14 cellular contexts compared by ENCODE assay signal in the genomic region with DNA sequence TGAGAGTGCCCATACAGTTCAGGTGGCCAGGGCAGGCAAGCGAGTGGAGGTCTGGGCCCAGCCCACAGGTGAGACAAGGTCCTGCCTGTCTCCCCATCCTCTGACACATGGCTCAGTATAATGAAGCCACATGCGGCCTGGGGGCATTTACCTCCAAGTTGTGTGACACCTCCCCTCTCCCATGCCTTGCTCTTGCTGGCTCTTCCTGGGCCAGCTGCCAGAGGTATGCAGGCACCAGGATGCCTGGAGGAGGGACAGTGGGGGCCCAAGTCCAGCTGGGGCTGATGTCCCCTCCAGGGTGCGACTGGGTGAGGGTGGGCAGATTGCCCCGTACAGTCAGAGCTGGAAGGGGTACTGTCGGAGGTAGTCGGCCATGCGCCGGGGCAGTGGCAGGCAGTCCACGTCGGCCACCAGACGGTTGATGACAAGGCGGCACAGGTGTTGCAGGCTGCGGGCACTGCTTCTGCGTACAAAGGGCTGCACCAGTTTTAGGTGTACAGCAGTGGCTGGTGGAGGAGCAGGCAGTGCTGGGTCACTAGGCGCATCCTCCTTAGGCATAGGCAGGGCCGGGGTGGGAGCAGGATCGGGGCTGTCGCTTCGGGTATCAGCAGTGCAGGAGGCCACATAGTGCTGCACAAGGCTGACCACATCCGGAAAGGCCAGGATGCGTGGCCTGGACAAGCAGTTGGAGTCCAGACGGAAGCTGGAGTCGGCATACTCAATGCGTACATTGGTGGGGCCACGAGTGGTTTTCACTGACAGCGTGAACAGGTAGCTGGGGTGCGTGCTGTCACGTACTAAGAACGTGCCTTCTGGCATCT. TPM values are rescaled to one million over a fixed set of nuclear protein-coding genes. Genes with fewer than 3 reads are reported as not detected.
A peak's percentile ranks its signal among the peaks of the same experiment; 100 is the strongest.
DNase-seq lines count a peak whose midpoint lies in the region; ATAC-seq and TF ChIP-seq lines count a peak whose summit lies in the region.
"Had no signal": no experiment of that assay in that cellular context is flagged by ENCODE, and none has a peak within 500 bp of the region (broad histone marks: within the 10 kb centered on the region; RNA-seq: fewer than 3 reads in every experiment).

No MANE protein-coding gene starts in this region.

- H3K36me3 Mint-ChIP-seq in CD8-positive, alpha-beta T cell: peaks cover 76% of the 10 kb centered on the region
- peaks cover 75% of the 10 kb centered on the region for H3K36me3 Mint-ChIP-seq in T-cell

- intact Hi-C loops in CD8-positive, alpha-beta T cell (cut with DNase I, micrococcal nuclease): no loop called here
- intact Hi-C loops in colonic mucosa (cut with DNase I): no loop called here
- intact Hi-C loops in psoas muscle (cut with DNase I): no loop called here
- intact Hi-C loops in aorta (cut with DNase I): no loop called here

- peak overlapping the region; percentile 89 for H3K4me3 ChIP-seq in CD8-positive, alpha-beta T cell (ENCODE audit: low read depth, low read length)
- H3K4me3 ChIP-seq in colonic mucosa (peak overlapping the region; percentile 2), psoas muscle (peak overlapping the region; percentile 89), aorta (ENCODE audit: low read length in 2 of 2) (no peak overlapping the region)
- H3K4me3 ChIP-seq: coronary artery had no signal

- CTCF ChIA-PET in CD8-positive, alpha-beta T cell (lab: Charles Lee): interaction anchor here (0.9 to 26.5 kb wide), 5 partner anchors 8 to 65 kb away, joined by 3 to 968 read pairs (median 5); a partner anchor contains a TSS
- CTCF ChIA-PET in T-cell (lab: Charles Lee): interaction anchor here (0.8 to 3.5 kb wide), 2 partner anchors 16 to 35 kb away, joined by 3 to 13 read pairs; no protein-coding TSS in a partner anchor

- in situ Hi-C loops in G401 (cut with HindIII; ENCODE audit: low sequenced_read_pairs): loop anchor here (25.0 kb wide), 1 partner anchor 780 kb away; a partner anchor contains a TSS

- H3K27me3 ChIP-seq in CD8-positive, alpha-beta T cell (ENCODE audit: insufficient read depth, low read length): no peaks in the 10 kb centered on the region
- H3K27me3 ChIP-seq in colonic mucosa (no peaks in the 10 kb centered on the region), psoas muscle (ENCODE audit: insufficient read depth in 3 of 3, low read length in 2 of 3) (no peaks in the 10 kb centered on the region), aorta (ENCODE audit: control insufficient read depth in 1 of 2, insufficient read depth in 2 of 2, low read length in 1 of 2) (no peaks in the 10 kb centered on the region)
- H3K27me3 ChIP-seq: neutrophil had no signal

- 50 to 71% (median 63%) methylated on average over 29 of the region's 29 CpGs for WGBS in psoas muscle, 3 donors
- 84 to 85% methylated on average over 29 of the region's 29 CpGs for WGBS in aorta, 2 donors

- peak overlapping the region; percentile 92 for H3K27ac Mint-ChIP-seq in CD8-positive, alpha-beta T cell
- H3K27ac Mint-ChIP-seq in T-cell: peak overlapping the region; percentile 99 to 100

- ATAC-seq in CD8-positive, alpha-beta T cell: no peak
- ATAC-seq in T-cell (replicated peaks in 1 of 4) (no peak), psoas muscle (no peak), aorta (ENCODE audit: low FRiP score) (no peak)
- ATAC-seq: Panc1 had no signal

- H3K4me1 ChIP-seq in CD8-positive, alpha-beta T cell (ENCODE audit: insufficient read depth, low read length): peaks cover 66% of the 10 kb centered on the region
- peaks cover 22% of the 10 kb centered on the region for H3K4me1 ChIP-seq in colonic mucosa
- H3K4me1 ChIP-seq in psoas muscle: peaks cover 81% of the 10 kb centered on the region
- H3K4me1 ChIP-seq in aorta (ENCODE audit: control insufficient read depth in 1 of 2, insufficient read depth in 2 of 2, low read length in 2 of 2): no peaks in the 10 kb centered on the region

- no peaks in the 10 kb centered on the region for H3K27me3 Mint-ChIP-seq in CD8-positive, alpha-beta T cell (ENCODE audit: low read depth)
- H3K27me3 Mint-ChIP-seq in T-cell: no peaks in the 10 kb centered on the region

- H3K9ac ChIP-seq in colonic mucosa (ENCODE audit: low read depth in 2 of 2, low read length in 2 of 2): peak overlapping the region; percentile 9 to 16

- H3K36me3 ChIP-seq in CD8-positive, alpha-beta T cell (ENCODE audit: insufficient read depth, low read length): peaks cover 40% of the 10 kb centered on the region
- H3K36me3 ChIP-seq in colonic mucosa (peaks cover 14% of the 10 kb centered on the region), psoas muscle (ENCODE audit: insufficient read depth in 1 of 2, low read depth in 1 of 2) (peaks cover 15 to 33% of the 10 kb centered on the region in 2 donors), aorta (ENCODE audit: control insufficient read depth in 1 of 2, insufficient read depth in 2 of 2, low read length in 1 of 2) (no peaks in the 10 kb centered on the region)

- DNase-seq in CD8-positive, alpha-beta T cell: peak in 1 of 7 experiments; percentile 17
- DNase-seq in T-cell (no peak), colonic mucosa (no peak), psoas muscle (peak in 1 of 2 donors; percentile 67), G401 (ENCODE audit: low spot score) (no peak), NCI-H82 (lab: John Stamatoyannopoulos, UW) (no peak), aorta (no peak), cortex of kidney (lab: John Stamatoyannopoulos, UW) (no peak)
- DNase-seq: foreskin fibroblast; islet precursor cell; stimulated activated CD4-positive, alpha-beta T cell treated with anti-CD3 and anti-CD28 coated beads, Interleukin-1b, Interleukin-23, amount 100 ng/mL, for 48 hours had no signal

- H3K4me1 Mint-ChIP-seq in CD8-positive, alpha-beta T cell (ENCODE audit: low read depth): peaks cover 81% of the 10 kb centered on the region
- H3K4me1 Mint-ChIP-seq in T-cell: peaks cover 84 to 91% (median 87%) of the 10 kb centered on the region in 3 donors

- no peaks in the 10 kb centered on the region for H3K9me3 Mint-ChIP-seq in CD8-positive, alpha-beta T cell
- no peaks in the 10 kb centered on the region for H3K9me3 Mint-ChIP-seq in T-cell

- peak overlapping the region; percentile 97 for H3K4me3 Mint-ChIP-seq in CD8-positive, alpha-beta T cell
- peak overlapping the region; percentile 80 to 96 (median 93) for H3K4me3 Mint-ChIP-seq in T-cell

- no peaks in the 10 kb centered on the region for H3K9me3 ChIP-seq in CD8-positive, alpha-beta T cell (ENCODE audit: low read length)
- H3K9me3 ChIP-seq in colonic mucosa (no peaks in the 10 kb centered on the region), psoas muscle (no peaks in the 10 kb centered on the region), aorta (ENCODE audit: control insufficient read depth, low read length) (no peaks in the 10 kb centered on the region)
- H3K9me3 ChIP-seq: neutrophil had no signal

- H3K27ac ChIP-seq in CD8-positive, alpha-beta T cell (ENCODE audit: low read depth, low read length): peak overlapping the region; percentile 57
- H3K27ac ChIP-seq in colonic mucosa: no peak overlapping the region
- H3K27ac ChIP-seq in psoas muscle: peak overlapping the region; percentile 91
- no peak overlapping the region for H3K27ac ChIP-seq in aorta (ENCODE audit: low read depth in 1 of 2, low read length in 2 of 2)
- H3K27ac ChIP-seq: coronary artery, neutrophil had no signal

- POLR2A ChIA-PET in CD8-positive, alpha-beta T cell (lab: Charles Lee): interaction anchor here (0.7 to 14.5 kb wide), 4 partner anchors 9 to 33 kb away, joined by 3 to 301 read pairs (median 57); a partner anchor contains a TSS
- POLR2A ChIA-PET in T-cell (lab: Charles Lee): interaction anchor here in 1 of 2 donors (1.0 kb wide), 1 partner anchor 14 kb away, joined by 3 read pairs; no protein-coding TSS in a partner anchor

- no peak for TF ChIP-seq CTCF in CD8-positive, alpha-beta T cell (IDR thresholded peaks at IDR 0.05)
- TF ChIP-seq CTCF in colonic mucosa (IDR thresholded peaks at IDR 0.05): no peak
- TF ChIP-seq CTCF in psoas muscle (IDR thresholded peaks at IDR 0.05): no peak

RNA-seq across cellular contexts. Expression of a gene that starts 4.1 kb away (rescaled TPM):
- 1 to 10 TPM; 4.7 to 5.6 TPM for total RNA-seq in CD8-positive, alpha-beta T cell
- total RNA-seq in T-cell: 100 to 1,000 TPM in 3 of 5 donors, 10 to 100 TPM in 2; 37.4 to 217 (median 190) TPM
- total RNA-seq in colonic mucosa: 10 to 100 TPM; 17.1 to 19.6 TPM
- 10 to 100 TPM; 16.9 to 75.1 (median 50.4) TPM for total RNA-seq in psoas muscle
- 10 to 100 TPM; 12.8 to 36.5 (median 18.5) TPM for polyA plus RNA-seq in psoas muscle
- 1.7 and 2.2 TPM in 2 replicates for total RNA-seq in G401 (2014; rRNA removed; shearing (Covaris generic))
- 10 to 100 TPM in 1 of 2 donors, 1 to 10 TPM in 1; 8.3 to 10.1 TPM for total RNA-seq in aorta
- 1 to 10 TPM; 1.5 to 3.6 TPM for polyA plus RNA-seq in aorta

RNA-seq across cellular contexts. Expression of a gene that starts 9.5 kb away (rescaled TPM):
- total RNA-seq in CD8-positive, alpha-beta T cell: 10 to 100 TPM; 18.3 to 18.5 TPM
- total RNA-seq in T-cell (10 to 100 TPM; 35.1 to 66.6 (median 53.0) TPM), colonic mucosa (10 to 100 TPM; 27.3 to 45.1 TPM), psoas muscle (100 to 1,000 TPM in 3 of 4 donors, 10 to 100 TPM in 1; 88.2 to 277 (median 187) TPM), aorta (10 to 100 TPM; 23.7 to 24.8 TPM)
- polyA plus RNA-seq in psoas muscle (100 to 1,000 TPM; 213 to 409 (median 328) TPM), aorta (10 to 100 TPM; 13.0 to 18.3 TPM)
- 99.1 and 108 TPM in 2 replicates for total RNA-seq in G401 (2014; rRNA removed; shearing (Covaris generic))

RNA-seq across cellular contexts. Expression of a gene that starts 38.2 kb away (rescaled TPM):
- total RNA-seq in CD8-positive, alpha-beta T cell: 10 to 100 TPM; 11.1 to 12.5 TPM
- total RNA-seq in T-cell (10 to 100 TPM; 35.5 to 66.6 (median 42.0) TPM), colonic mucosa (10 to 100 TPM; 23.0 to 28.5 TPM), psoas muscle (10 to 100 TPM in 2 of 4 donors, 1 to 10 TPM in 2; 6.1 to 16.2 (median 9.3) TPM), aorta (10 to 100 TPM; 12.0 to 21.3 TPM)
- polyA plus RNA-seq in psoas muscle (10 to 100 TPM in 1 of 3 donors, 1 to 10 TPM in 2; 6.4 to 12.8 (median 10.0) TPM), aorta (10 to 100 TPM; 11.0 to 18.3 TPM)
- total RNA-seq in G401 (2014; rRNA removed; shearing (Covaris generic)): 3.4 and 9.5 TPM in 2 replicates

RNA-seq across cellular contexts. Expression of a gene that starts 39.9 kb away (rescaled TPM):
- total RNA-seq in CD8-positive, alpha-beta T cell: 1 to 10 TPM; 5.4 to 5.5 TPM
- total RNA-seq in T-cell: 10 to 100 TPM; 15.3 to 24.7 (median 19.5) TPM
- total RNA-seq in colonic mucosa: 1 to 10 TPM; 2.4 to 2.9 TPM
- 10 to 100 TPM in 3 of 4 donors, 1 to 10 TPM in 1; 7.3 to 30.1 (median 15.2) TPM for total RNA-seq in psoas muscle
- polyA plus RNA-seq in psoas muscle: 10 to 100 TPM; 14.0 to 26.3 (median 18.8) TPM
- total RNA-seq in G401 (2014; rRNA removed; shearing (Covaris generic)): 10.8 and 15.4 TPM in 2 replicates
- total RNA-seq in aorta: 10 to 100 TPM in 1 of 2 donors, 1 to 10 TPM in 1; 8.8 to 15.9 TPM
- 10 to 100 TPM; 16.4 to 18.0 TPM for polyA plus RNA-seq in aorta

Comparison
In these comparisons a context has a peak if more than half of its experiments do, and no peak if none do; other contexts are left out.
1. H3K27ac ChIP-seq: peak in CD8-positive, alpha-beta T cell (single experiment) and psoas muscle (single experiment); none in colonic mucosa (single experiment) and aorta (0 of 2).
2. H3K4me3 ChIP-seq: peak in CD8-positive, alpha-beta T cell (single experiment), colonic mucosa (single experiment) and psoas muscle (single experiment); none in aorta (0 of 2).